In genomic region chr5:163330723-163331668, GRCh38 we compare ENCODE assay signal across 12 cellular contexts.
"Had no signal": no experiment of that assay in that cellular context is flagged by ENCODE, and none has a peak within 500 bp of the region (broad histone marks: within the 10 kb centered on the region; RNA-seq: fewer than 3 reads in every experiment).

No MANE protein-coding gene starts in this region.

- H3K4me1 ChIP-seq: thyroid gland, uterus had no signal

- H3K27ac ChIP-seq: thyroid gland, uterus had no signal

- H3K9me3 ChIP-seq: thyroid gland, uterus had no signal

- DNase-seq: activated CD4-positive, alpha-beta memory T cell treated with anti-CD3 and anti-CD28 coated beads, Interleukin-2, amount 10 ng/mL, durations not matched to agents 7 days and 5 days; activated CD4-positive, alpha-beta T cell treated with anti-CD3 and anti-CD28 coated beads for 4 hours; activated effector memory CD4-positive, alpha-beta T cell treated with anti-CD3 and anti-CD28 coated beads, Interleukin-2, amount 50 U/mL, for 16 hours; activated T-cell treated with anti-CD3 and anti-CD28 coated beads, Interleukin-2, amount 50 U/mL, for 4 hours; left cardiac atrium; midbrain; stimulated activated CD4-positive, alpha-beta T cell treated with anti-CD3 and anti-CD28 coated beads, Interleukin-2, amount 100 ng/mL, for 48 hours; thyroid gland; uterus had no signal

- ATAC-seq: activated T-cell treated with anti-CD3 and anti-CD28 coated beads, Interleukin-2, amount 50 U/mL, for 4 hours; esophagus mucosa; left cardiac atrium; stimulated activated memory B cell treated with anti-CD40 and anti-IgM and Interleukin-4, amounts not matched to agents 10 μg/mL and 1 μg/mL and 100 μg/mL, for 72 hours had no signal

- H3K36me3 ChIP-seq: thyroid gland, uterus had no signal

- H3K27me3 ChIP-seq: thyroid gland, uterus had no signal

- H3K4me3 ChIP-seq: lung, thyroid gland, uterus had no signal
